In genomic region chr3:63132456-63133250, GRCh38 we compare ENCODE assay signal across 27 cellular contexts.
"Had no signal": no experiment of that assay in that cellular context is flagged by ENCODE, and none has a peak within 500 bp of the region (broad histone marks: within the 10 kb centered on the region; RNA-seq: fewer than 3 reads in every experiment).

No MANE protein-coding gene starts in this region.

- H2AFZ ChIP-seq: hepatocyte had no signal

- H3K4me1 ChIP-seq: body of pancreas, gastrocnemius medialis, suprapubic skin, transverse colon, uterus had no signal

- H3K4me3 Mint-ChIP-seq: activated T-cell treated with anti-CD3 and anti-CD28 coated beads, Interleukin-2, amount 50 U/mL, for 72 hours; nephron; stimulated activated memory B cell treated with anti-CD40 and anti-IgM and Interleukin-4, amounts not matched to agents 10 μg/mL and 1 μg/mL and 100 μg/mL, for 72 hours; T-helper 2 cell treated with Interferon-gamma antibody and Interleukin-4, amounts not matched to agents 5 μg/mL and 100 μg/mL, for 36 hours had no signal

- H3K27me3 Mint-ChIP-seq: stimulated activated memory B cell treated with anti-CD40 and anti-IgM and Interleukin-4, amounts not matched to agents 10 μg/mL and 1 μg/mL and 100 μg/mL, for 72 hours had no signal

- ATAC-seq: activated naive CD4-positive, alpha-beta T cell treated with anti-CD3 and anti-CD28 coated beads, Interleukin-2, amount 50 U/mL, for 72 hours; activated T-cell treated with anti-CD3 and anti-CD28 coated beads, Interleukin-2, amount 50 U/mL, for 72 hours; body of pancreas; gastrocnemius medialis; left ventricle myocardium superior; sciatic nerve; stimulated activated memory B cell treated with anti-CD40 and anti-IgM and Interleukin-4, amounts not matched to agents 10 μg/mL and 1 μg/mL and 100 μg/mL, for 72 hours had no signal

- H3K9me3 ChIP-seq: body of pancreas, gastrocnemius medialis, neutrophil, ovary, suprapubic skin, transverse colon, uterus had no signal

- H3K79me2 ChIP-seq: hepatocyte had no signal

- H3K36me3 ChIP-seq: gastrocnemius medialis, neutrophil, ovary, suprapubic skin, transverse colon, uterus had no signal

- H3K27me3 ChIP-seq: body of pancreas, dorsolateral prefrontal cortex, gastrocnemius medialis, hepatocyte, neutrophil, ovary, suprapubic skin, transverse colon, uterus had no signal

- H3K4me2 ChIP-seq: hepatocyte had no signal

- H3K27ac Mint-ChIP-seq: activated naive CD4-positive, alpha-beta T cell treated with anti-CD3 and anti-CD28 coated beads, Interleukin-2, amount 50 U/mL, for 72 hours; activated T-cell treated with anti-CD3 and anti-CD28 coated beads, Interleukin-2, amount 50 U/mL, for 72 hours; nephron; progenitor cell of endocrine pancreas; stimulated activated memory B cell treated with anti-CD40 and anti-IgM and Interleukin-4, amounts not matched to agents 10 μg/mL and 1 μg/mL and 100 μg/mL, for 72 hours; T-helper 2 cell treated with Interferon-gamma antibody and Interleukin-4, amounts not matched to agents 5 μg/mL and 100 μg/mL, for 36 hours had no signal

- H3K4me1 Mint-ChIP-seq: stimulated activated memory B cell treated with anti-CD40 and anti-IgM and Interleukin-4, amounts not matched to agents 10 μg/mL and 1 μg/mL and 100 μg/mL, for 72 hours had no signal

- H3K9me3 Mint-ChIP-seq: stimulated activated memory B cell treated with anti-CD40 and anti-IgM and Interleukin-4, amounts not matched to agents 10 μg/mL and 1 μg/mL and 100 μg/mL, for 72 hours had no signal

- DNase-seq: activated CD4-positive, alpha-beta T cell treated with anti-CD3 and anti-CD28 coated beads for 4 hours; activated CD4-positive, alpha-beta T cell treated with anti-CD3 and anti-CD28 coated beads, Interleukin-2, amount 50 U/mL, for 4 hours; activated naive CD4-positive, alpha-beta T cell; activated T-cell treated with anti-CD3 and anti-CD28 coated beads for 4 hours; activated T-cell treated with anti-CD3 and anti-CD28 coated beads, Interleukin-2, amount 50 U/mL, for 72 hours; body of pancreas; dorsolateral prefrontal cortex; effector memory CD4-positive, alpha-beta T cell; gastrocnemius medialis; glutamatergic neuron; islet precursor cell; left ventricle myocardium superior; ovary; small intestine; stimulated activated CD4-positive, alpha-beta T cell treated with anti-CD3 and anti-CD28 coated beads, Interleukin-4, amount 100 ng/mL, for 24 hours; transverse colon; uterus had no signal

- H3K27ac ChIP-seq: body of pancreas, coronary artery, dorsolateral prefrontal cortex, gastrocnemius medialis, hepatocyte, neutrophil, ovary, suprapubic skin, transverse colon, uterus had no signal

- H3K36me3 Mint-ChIP-seq: stimulated activated memory B cell treated with anti-CD40 and anti-IgM and Interleukin-4, amounts not matched to agents 10 μg/mL and 1 μg/mL and 100 μg/mL, for 72 hours had no signal

- H3K4me3 ChIP-seq: body of pancreas, coronary artery, dorsolateral prefrontal cortex, gastrocnemius medialis, hepatocyte, ovary, suprapubic skin, transverse colon, uterus had no signal
